In the genomic region with DNA sequence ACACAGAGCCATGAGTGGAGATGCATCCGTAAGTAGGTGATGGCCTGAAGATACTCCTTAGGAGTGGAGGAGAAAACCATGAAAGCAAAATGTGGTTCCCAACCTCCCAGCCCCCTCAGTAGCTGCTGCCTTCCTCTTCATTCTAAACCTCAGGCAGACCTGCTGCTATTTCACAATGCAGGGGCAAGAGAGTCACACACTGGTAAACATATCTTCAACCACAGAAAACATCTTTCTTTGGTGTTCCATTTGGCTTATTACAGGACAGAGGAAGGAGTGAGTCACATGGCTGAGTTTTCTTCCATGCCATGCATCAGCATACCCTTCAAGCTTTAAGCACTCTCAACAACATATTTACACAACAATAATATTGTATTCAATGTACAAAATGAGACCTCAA, we compare ENCODE assay signal across 18 cellular contexts.
DNase-seq lines count a peak whose midpoint lies in the region; ATAC-seq and TF ChIP-seq lines count a peak whose summit lies in the region.
"Had no signal": no experiment of that assay in that cellular context is flagged by ENCODE, and none has a peak within 500 bp of the region (broad histone marks: within the 10 kb centered on the region; RNA-seq: fewer than 3 reads in every experiment).

No MANE protein-coding gene starts in this region.

- H3K9me3 ChIP-seq in SK-N-SH: no peaks in the 10 kb centered on the region
- H3K9me3 ChIP-seq: left ventricle myocardium inferior, upper lobe of right lung had no signal

- H3K4me1 ChIP-seq in SK-N-SH (ENCODE audit: control insufficient read depth in 1 of 2, insufficient read depth in 2 of 2, low read depth in 1 of 2, low read length in 1 of 2): peaks cover 0 to 2% of the 10 kb centered on the region in 2 experiments; a peak in 1 of 4 replicates
- H3K4me1 ChIP-seq: left ventricle myocardium inferior, upper lobe of right lung had no signal

- H3F3A ChIP-seq in SK-N-SH (replicated peaks; ENCODE audit: insufficient read depth): no peaks in the 10 kb centered on the region

- intact Hi-C loops in posterior cingulate gyrus (cut with DNase I): no loop called here

- 68% methylated on average over 1 of the region's 1 CpG for WGBS in SK-N-SH (ENCODE audit: low lambda C conversion rate)

- TF ChIP-seq CTCF in SK-N-SH (IDR thresholded peaks at IDR 0.05): no peak
- no peak for TF ChIP-seq CTCF in choroid plexus epithelial cell (conservative IDR thresholded peaks at IDR 0.05; ENCODE audit: low read depth, low read length)

- no peak for TF ChIP-seq RAD21 in SK-N-SH (IDR thresholded peaks at IDR 0.05; ENCODE audit: low read length)

- H2AFZ ChIP-seq in SK-N-SH (ENCODE audit: low read depth): no peak overlapping the region

- H3K79me2 ChIP-seq in SK-N-SH (ENCODE audit: insufficient read depth): no peaks in the 10 kb centered on the region

- ATAC-seq in SK-N-SH treated with all-trans-retinoic acid at 6 μM for 48 hours (no peak), HG02970 (IDR thresholded peaks at IDR 0.05; ENCODE audit: low FRiP score, unreplicated experiment) (no peak)
- ATAC-seq: right cardiac atrium; stimulated activated naive CD8-positive, alpha-beta T cell treated with anti-CD3 and anti-CD28 coated beads, Interleukin-15, amount 100 ng/mL, for 72 hours; upper lobe of right lung had no signal

- no peak overlapping the region for H3K9ac ChIP-seq in SK-N-SH

- no peak overlapping the region for H3K4me2 ChIP-seq in SK-N-SH

- POLR2A ChIA-PET in SK-N-SH (lab: Yijun Ruan, JAX): no interaction called here

- no peak overlapping the region for H3K4me3 ChIP-seq in SK-N-SH (ENCODE audit: low read depth in 2 of 2, low read length in 1 of 2)
- H3K4me3 ChIP-seq in choroid plexus epithelial cell (ENCODE audit: low read depth, low read length): no peak overlapping the region
- H3K4me3 ChIP-seq in skeletal muscle cell (ENCODE audit: low read depth, low read length): no peak overlapping the region
- H3K4me3 ChIP-seq: left ventricle myocardium inferior, upper lobe of right lung had no signal

- H4K20me1 ChIP-seq in SK-N-SH (ENCODE audit: insufficient read depth): no peaks in the 10 kb centered on the region

- no peak for TF ChIP-seq EP300 in SK-N-SH (IDR thresholded peaks at IDR 0.05; ENCODE audit: borderline replicate concordance in 1 of 2, low read depth in 1 of 2, low read length in 1 of 2)

- DNase-seq in SK-N-SH (no peak), NOMO-1 treated with dmso at 0.1 percent for 144 hours (lab: John Stamatoyannopoulos, UW; ENCODE audit: unreplicated experiment) (peak; percentile 8), choroid plexus epithelial cell (ENCODE audit: low read depth) (peak; percentile 55), skeletal muscle cell (ENCODE audit: low read depth) (peak; percentile 35), posterior cingulate gyrus (no peak), SW 1271 (lab: John Stamatoyannopoulos, UW) (no peak)
- DNase-seq: activated CD4-positive, CD25-positive, alpha-beta regulatory T cell; amygdala; CD4-positive, CD25-positive, alpha-beta regulatory T cell; DMS79; left ventricle myocardium inferior; NCI-H774; right cardiac atrium; stimulated activated naive CD8-positive, alpha-beta T cell treated with anti-CD3 and anti-CD28 coated beads, Interleukin-15, amount 100 ng/mL, for 72 hours; upper lobe of right lung had no signal

- CTCF ChIA-PET in SK-N-SH (lab: Yijun Ruan, JAX): interaction anchor here (1.1 kb wide), 1 partner anchor 72 kb away, joined by 3 read pairs; no protein-coding TSS in a partner anchor

- no peak overlapping the region for H3K27ac ChIP-seq in SK-N-SH (ENCODE audit: low read depth in 2 of 2, low read length in 1 of 2)
- H3K27ac ChIP-seq: left ventricle myocardium inferior, RWPE1, upper lobe of right lung had no signal

- no peaks in the 10 kb centered on the region for H3K36me3 ChIP-seq in SK-N-SH (replicated peaks in 1 of 2; ENCODE audit: control insufficient read depth in 1 of 2, insufficient read depth in 2 of 2, low read length in 1 of 2)
- H3K36me3 ChIP-seq: left ventricle myocardium inferior, upper lobe of right lung had no signal

- no peaks in the 10 kb centered on the region for H3K9me2 ChIP-seq in SK-N-SH

- H3K27me3 ChIP-seq in SK-N-SH (ENCODE audit: insufficient read depth): no peaks in the 10 kb centered on the region
- H3K27me3 ChIP-seq: upper lobe of right lung had no signal

TF ChIP-seq in SK-N-SH, 30 proteins besides CTCF, POLR2A, EP300 and RAD21:
- 0 out of 2 replicates have a peak, but pooled peaks have one; percentile 17 for TF ChIP-seq FOSL2 (IDR thresholded peaks at IDR 0.05; ENCODE audit: borderline replicate concordance, low read depth)
- TF ChIP-seq, protein P1, sequence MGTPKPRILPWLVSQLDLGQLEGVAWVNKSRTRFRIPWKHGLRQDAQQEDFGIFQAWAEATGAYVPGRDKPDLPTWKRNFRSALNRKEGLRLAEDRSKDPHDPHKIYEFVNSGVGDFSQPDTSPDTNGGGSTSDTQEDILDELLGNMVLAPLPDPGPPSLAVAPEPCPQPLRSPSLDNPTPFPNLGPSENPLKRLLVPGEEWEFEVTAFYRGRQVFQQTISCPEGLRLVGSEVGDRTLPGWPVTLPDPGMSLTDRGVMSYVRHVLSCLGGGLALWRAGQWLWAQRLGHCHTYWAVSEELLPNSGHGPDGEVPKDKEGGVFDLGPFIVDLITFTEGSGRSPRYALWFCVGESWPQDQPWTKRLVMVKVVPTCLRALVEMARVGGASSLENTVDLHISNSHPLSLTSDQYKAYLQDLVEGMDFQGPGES (IDR thresholded peaks at IDR 0.05; ENCODE audit: low read depth, low read length): no peak

TF ChIP-seq in SK-N-SH treated with all-trans-retinoic acid at 6 μM for 48 hours, 23 proteins besides CTCF, POLR2A, EP300 and RAD21:
- TF ChIP-seq CREB5 (CRISPR knock-in tag; IDR thresholded peaks at IDR 0.05; ENCODE audit: low read depth): no peak
- no peak for TF ChIP-seq TSHZ2 (CRISPR knock-in tag; IDR thresholded peaks at IDR 0.05)
- TF ChIP-seq ISL1 (CRISPR knock-in tag; IDR thresholded peaks at IDR 0.05): no peak
- TF ChIP-seq PATZ1 (CRISPR knock-in tag; IDR thresholded peaks at IDR 0.05; ENCODE audit: borderline replicate concordance): no peak
- no peak for TF ChIP-seq ZNF565 (CRISPR knock-in tag; conservative IDR thresholded peaks at IDR 0.05; ENCODE audit: low read depth)
- no peak for TF ChIP-seq ZNF8 (CRISPR knock-in tag; IDR thresholded peaks at IDR 0.05)
- no peak for TF ChIP-seq PPARA (CRISPR knock-in tag; IDR thresholded peaks at IDR 0.05; ENCODE audit: borderline replicate concordance)
- no peak for TF ChIP-seq ZFP3 (CRISPR knock-in tag; IDR thresholded peaks at IDR 0.05)
- no peak for TF ChIP-seq BACH2 (CRISPR knock-in tag; IDR thresholded peaks at IDR 0.05; ENCODE audit: borderline replicate concordance)
- TF ChIP-seq ZC3H10 (CRISPR knock-in tag; IDR thresholded peaks at IDR 0.05): no peak
- TF ChIP-seq OSR1 (CRISPR knock-in tag; IDR thresholded peaks at IDR 0.05): no peak
- no peak for TF ChIP-seq GLIS3 (CRISPR knock-in tag; IDR thresholded peaks at IDR 0.05)
- TF ChIP-seq ZFP30 (CRISPR knock-in tag; IDR thresholded peaks at IDR 0.05): no peak

Comparison
In these comparisons a context has a peak if more than half of its experiments do, and no peak if none do; other contexts are left out.
1. DNase-seq: peak in NOMO-1 treated with dmso at 0.1 percent for 144 hours (single experiment), choroid plexus epithelial cell (single experiment) and skeletal muscle cell (single experiment); none in SK-N-SH (single experiment), posterior cingulate gyrus (0 of 10) and SW 1271 (0 of 2).